In the genomic region with DNA sequence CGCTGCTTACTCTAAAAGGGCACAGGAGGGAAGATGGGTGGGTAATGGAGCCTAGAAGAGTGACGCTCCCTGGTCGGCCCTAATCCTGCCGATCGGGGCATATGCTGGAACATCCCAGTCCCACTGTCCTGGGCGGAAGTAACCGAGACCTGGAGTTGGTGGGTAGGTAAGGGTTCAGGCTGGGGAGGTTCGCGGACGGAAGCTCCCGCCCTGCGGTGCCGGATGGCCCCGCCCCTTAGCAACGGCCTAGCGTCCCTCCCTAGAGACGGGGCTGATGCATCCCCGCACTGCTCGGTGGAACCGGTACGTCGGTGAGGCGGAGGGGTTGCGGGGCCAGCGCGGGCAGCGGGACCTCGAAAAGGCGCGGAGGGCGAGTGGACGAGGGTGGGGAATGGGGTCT, we compare ENCODE assay signal across 1 cellular context.
TF ChIP-seq lines count a peak whose summit lies in the region.

No MANE protein-coding gene starts in this region.

TF ChIP-seq in K562, 482 proteins besides CTCF, POLR2A, EP300 and RAD21 (continued from another document):
- TF ChIP-seq, protein P1, sequence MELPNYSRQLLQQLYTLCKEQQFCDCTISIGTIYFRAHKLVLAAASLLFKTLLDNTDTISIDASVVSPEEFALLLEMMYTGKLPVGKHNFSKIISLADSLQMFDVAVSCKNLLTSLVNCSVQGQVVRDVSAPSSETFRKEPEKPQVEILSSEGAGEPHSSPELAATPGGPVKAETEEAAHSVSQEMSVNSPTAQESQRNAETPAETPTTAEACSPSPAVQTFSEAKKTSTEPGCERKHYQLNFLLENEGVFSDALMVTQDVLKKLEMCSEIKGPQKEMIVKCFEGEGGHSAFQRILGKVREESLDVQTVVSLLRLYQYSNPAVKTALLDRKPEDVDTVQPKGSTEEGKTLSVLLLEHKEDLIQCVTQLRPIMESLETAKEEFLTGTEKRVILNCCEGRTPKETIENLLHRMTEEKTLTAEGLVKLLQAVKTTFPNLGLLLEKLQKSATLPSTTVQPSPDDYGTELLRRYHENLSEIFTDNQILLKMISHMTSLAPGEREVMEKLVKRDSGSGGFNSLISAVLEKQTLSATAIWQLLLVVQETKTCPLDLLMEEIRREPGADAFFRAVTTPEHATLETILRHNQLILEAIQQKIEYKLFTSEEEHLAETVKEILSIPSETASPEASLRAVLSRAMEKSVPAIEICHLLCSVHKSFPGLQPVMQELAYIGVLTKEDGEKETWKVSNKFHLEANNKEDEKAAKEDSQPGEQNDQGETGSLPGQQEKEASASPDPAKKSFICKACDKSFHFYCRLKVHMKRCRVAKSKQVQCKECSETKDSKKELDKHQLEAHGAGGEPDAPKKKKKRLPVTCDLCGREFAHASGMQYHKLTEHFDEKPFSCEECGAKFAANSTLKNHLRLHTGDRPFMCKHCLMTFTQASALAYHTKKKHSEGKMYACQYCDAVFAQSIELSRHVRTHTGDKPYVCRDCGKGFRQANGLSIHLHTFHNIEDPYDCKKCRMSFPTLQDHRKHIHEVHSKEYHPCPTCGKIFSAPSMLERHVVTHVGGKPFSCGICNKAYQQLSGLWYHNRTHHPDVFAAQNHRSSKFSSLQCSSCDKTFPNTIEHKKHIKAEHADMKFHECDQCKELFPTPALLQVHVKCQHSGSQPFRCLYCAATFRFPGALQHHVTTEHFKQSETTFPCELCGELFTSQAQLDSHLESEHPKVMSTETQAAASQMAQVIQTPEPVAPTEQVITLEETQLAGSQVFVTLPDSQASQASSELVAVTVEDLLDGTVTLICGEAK (IDR thresholded peaks at IDR 0.05), result peak; percentile 59; the same call in 1 of the 2 replicates
- TF ChIP-seq, protein P1 (CRISPR knock-in tag; IDR thresholded peaks at IDR 0.05), result no peak
- TF ChIP-seq RBM22 (IDR thresholded peaks at IDR 0.05; ENCODE audit: low read depth, low read length, poor library complexity, severe bottlenecking) (peak; percentile 28), ZNF311 (CRISPR knock-in tag; IDR thresholded peaks at IDR 0.05) (no peak), RFX1 (IDR thresholded peaks at IDR 0.05) (peak; percentile 91), SIN3A (IDR thresholded peaks at IDR 0.05; ENCODE audit: borderline replicate concordance in 2 of 2, control insufficient read depth in 1 of 2, low read depth in 2 of 2, low read length in 2 of 2) (peak in 1 of 2 experiments; percentile 33; a peak in 1 of 4 replicates), MXI1 (IDR thresholded peaks at IDR 0.05; ENCODE audit: low read depth, low read length) (peak; percentile 48; the same call in 1 of the 2 replicates)
TF ChIP-seq in K562: peak in this region for 6.
